ENCODE assay signal across 1 cellular context in genomic region chr21:27206368-27206982, GRCh38.
TF ChIP-seq lines count a peak whose summit lies in the region.

No MANE protein-coding gene starts in this region.

TF ChIP-seq in H1, 55 proteins besides CTCF, POLR2A, EP300 and RAD21:
- TF ChIP-seq CHD7 (IDR thresholded peaks at IDR 0.05; ENCODE audit: insufficient replicate concordance, low read length) (peak; percentile 27), SIRT6 (IDR thresholded peaks at IDR 0.05; ENCODE audit: low read length) (no peak)
TF ChIP-seq in H1: peak in this region for 1.
